1 cellular context compared by ENCODE assay signal in the genomic region with DNA sequence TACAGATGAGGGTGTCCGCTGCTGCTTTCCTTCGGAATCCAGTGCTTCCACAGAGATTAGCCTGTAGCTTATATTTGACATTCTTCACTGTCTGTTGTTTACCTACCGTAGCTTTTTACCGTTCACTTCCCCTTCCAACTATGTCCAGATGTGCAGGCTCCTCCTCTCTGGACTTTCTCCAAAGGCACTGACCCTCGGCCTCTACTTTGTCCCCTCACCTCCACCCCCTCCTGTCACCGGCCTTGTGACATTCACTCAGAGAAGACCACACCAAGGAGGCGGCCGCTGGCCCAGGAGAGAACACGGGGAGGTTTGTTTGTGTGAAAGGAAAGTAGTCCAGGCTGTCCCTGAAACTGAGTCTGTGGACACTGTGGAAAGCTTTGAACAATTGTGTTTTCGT.
TF ChIP-seq lines count a peak whose summit lies in the region.

No MANE protein-coding gene starts in this region.

TF ChIP-seq in WTC11, 78 proteins besides CTCF, POLR2A, EP300 and RAD21:
- TF ChIP-seq, protein P1, sequence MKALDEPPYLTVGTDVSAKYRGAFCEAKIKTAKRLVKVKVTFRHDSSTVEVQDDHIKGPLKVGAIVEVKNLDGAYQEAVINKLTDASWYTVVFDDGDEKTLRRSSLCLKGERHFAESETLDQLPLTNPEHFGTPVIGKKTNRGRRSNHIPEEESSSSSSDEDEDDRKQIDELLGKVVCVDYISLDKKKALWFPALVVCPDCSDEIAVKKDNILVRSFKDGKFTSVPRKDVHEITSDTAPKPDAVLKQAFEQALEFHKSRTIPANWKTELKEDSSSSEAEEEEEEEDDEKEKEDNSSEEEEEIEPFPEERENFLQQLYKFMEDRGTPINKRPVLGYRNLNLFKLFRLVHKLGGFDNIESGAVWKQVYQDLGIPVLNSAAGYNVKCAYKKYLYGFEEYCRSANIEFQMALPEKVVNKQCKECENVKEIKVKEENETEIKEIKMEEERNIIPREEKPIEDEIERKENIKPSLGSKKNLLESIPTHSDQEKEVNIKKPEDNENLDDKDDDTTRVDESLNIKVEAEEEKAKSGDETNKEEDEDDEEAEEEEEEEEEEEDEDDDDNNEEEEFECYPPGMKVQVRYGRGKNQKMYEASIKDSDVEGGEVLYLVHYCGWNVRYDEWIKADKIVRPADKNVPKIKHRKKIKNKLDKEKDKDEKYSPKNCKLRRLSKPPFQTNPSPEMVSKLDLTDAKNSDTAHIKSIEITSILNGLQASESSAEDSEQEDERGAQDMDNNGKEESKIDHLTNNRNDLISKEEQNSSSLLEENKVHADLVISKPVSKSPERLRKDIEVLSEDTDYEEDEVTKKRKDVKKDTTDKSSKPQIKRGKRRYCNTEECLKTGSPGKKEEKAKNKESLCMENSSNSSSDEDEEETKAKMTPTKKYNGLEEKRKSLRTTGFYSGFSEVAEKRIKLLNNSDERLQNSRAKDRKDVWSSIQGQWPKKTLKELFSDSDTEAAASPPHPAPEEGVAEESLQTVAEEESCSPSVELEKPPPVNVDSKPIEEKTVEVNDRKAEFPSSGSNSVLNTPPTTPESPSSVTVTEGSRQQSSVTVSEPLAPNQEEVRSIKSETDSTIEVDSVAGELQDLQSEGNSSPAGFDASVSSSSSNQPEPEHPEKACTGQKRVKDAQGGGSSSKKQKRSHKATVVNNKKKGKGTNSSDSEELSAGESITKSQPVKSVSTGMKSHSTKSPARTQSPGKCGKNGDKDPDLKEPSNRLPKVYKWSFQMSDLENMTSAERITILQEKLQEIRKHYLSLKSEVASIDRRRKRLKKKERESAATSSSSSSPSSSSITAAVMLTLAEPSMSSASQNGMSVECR (CRISPR knock-in tag; IDR thresholded peaks at IDR 0.05; ENCODE audit: borderline replicate concordance) = no peak
